In the genomic region with DNA sequence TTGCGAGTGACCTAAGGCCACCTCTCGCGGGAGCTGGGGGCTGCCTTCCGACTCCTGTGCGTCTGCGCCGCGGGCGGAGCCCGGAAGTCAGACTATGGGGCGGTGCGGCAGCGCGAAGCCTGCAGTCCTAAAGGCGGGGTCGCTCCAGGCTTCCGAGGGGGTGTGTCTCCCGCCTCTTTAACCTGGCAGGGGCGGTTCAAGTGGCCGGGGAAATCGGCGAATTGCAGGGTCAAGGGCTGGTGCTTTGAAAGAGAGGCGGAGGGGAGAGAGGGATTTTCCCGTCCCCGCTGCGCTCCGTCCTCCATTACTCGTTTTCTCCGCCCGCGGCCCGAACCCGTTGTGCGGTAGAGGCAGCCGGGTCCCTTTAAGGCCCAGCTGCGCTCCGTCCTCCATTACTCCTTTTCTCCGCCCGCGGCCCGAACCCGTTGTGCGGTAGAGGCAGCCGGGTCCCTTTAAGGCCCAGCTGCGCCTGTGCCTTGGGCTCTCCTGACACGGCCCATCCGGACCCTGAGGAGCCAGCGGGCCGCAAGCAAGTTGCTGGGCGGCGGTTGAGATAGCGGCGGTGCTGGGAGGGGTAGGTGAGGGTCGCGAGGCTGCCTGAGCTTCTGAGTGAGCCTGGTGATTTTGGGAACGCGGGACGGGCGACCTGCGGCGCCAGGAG, we compare ENCODE assay signal across 8 cellular contexts. TPM values are rescaled to one million over a fixed set of nuclear protein-coding genes. Genes with fewer than 3 reads are reported as not detected.
A peak's percentile ranks its signal among the peaks of the same experiment; 100 is the strongest.
DNase-seq lines count a peak whose midpoint lies in the region; ATAC-seq and TF ChIP-seq lines count a peak whose summit lies in the region.
"Not testable (repeated sequence)": the region's sequence is repeated elsewhere in the genome, so short reads cannot be mapped to it uniquely, and the experiment has no call there.

A gene with protein sequence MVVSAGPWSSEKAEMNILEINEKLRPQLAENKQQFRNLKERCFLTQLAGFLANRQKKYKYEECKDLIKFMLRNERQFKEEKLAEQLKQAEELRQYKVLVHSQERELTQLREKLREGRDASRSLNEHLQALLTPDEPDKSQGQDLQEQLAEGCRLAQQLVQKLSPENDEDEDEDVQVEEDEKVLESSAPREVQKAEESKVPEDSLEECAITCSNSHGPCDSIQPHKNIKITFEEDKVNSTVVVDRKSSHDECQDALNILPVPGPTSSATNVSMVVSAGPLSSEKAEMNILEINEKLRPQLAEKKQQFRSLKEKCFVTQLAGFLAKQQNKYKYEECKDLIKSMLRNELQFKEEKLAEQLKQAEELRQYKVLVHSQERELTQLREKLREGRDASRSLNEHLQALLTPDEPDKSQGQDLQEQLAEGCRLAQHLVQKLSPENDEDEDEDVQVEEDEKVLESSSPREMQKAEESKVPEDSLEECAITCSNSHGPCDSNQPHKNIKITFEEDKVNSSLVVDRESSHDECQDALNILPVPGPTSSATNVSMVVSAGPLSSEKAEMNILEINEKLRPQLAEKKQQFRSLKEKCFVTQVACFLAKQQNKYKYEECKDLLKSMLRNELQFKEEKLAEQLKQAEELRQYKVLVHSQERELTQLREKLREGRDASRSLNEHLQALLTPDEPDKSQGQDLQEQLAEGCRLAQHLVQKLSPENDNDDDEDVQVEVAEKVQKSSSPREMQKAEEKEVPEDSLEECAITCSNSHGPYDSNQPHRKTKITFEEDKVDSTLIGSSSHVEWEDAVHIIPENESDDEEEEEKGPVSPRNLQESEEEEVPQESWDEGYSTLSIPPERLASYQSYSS (N-terminal part only) (plus strand): TSS at position 83 of the 661 bp plus-strand sequence. CDS start 21,820 bp downstream, outside the sequence.

- intact Hi-C loops in psoas muscle (cut with DNase I) = not testable (repeated sequence)

- not testable (repeated sequence) for H3K4me1 ChIP-seq in right atrium auricular region, psoas muscle
- peaks cover 5 to 10% (median 7%) of the 10 kb centered on the region in 4 donors for H3K4me1 ChIP-seq in upper lobe of left lung

- H3K36me3 ChIP-seq in right atrium auricular region; psoas muscle (ENCODE audit: insufficient read depth in 1 of 2, low read depth in 1 of 2); upper lobe of left lung: not testable (repeated sequence)

- H3K27me3 ChIP-seq in right atrium auricular region; psoas muscle (ENCODE audit: insufficient read depth in 3 of 3, low read length in 2 of 3); upper lobe of left lung: not testable (repeated sequence)

- peak within 1 kb of the TSS; percentile 80 to 81 for H3K27ac ChIP-seq in right atrium auricular region
- H3K27ac ChIP-seq in psoas muscle = peak within 1 kb of the TSS; percentile 86
- H3K27ac ChIP-seq in upper lobe of left lung = peak within 1 kb of the TSS; percentile 84 to 90 (median 87)

- not testable (repeated sequence) for H3K9me3 ChIP-seq in right atrium auricular region, psoas muscle, upper lobe of left lung

- not testable (repeated sequence) for TF ChIP-seq CTCF in right atrium auricular region (IDR thresholded peaks at IDR 0.05); psoas muscle (IDR thresholded peaks at IDR 0.05); upper lobe of left lung (IDR thresholded peaks at IDR 0.05)

- DNase-seq in NCI-H2029 (lab: John Stamatoyannopoulos, UW) = peak; percentile 66
- DNase-seq in T-helper 22 cell (ENCODE audit: low read depth) = peak; percentile 55
- peak in 57 of 58 donors; percentile 9 to 89 (median 65) for DNase-seq in anterior cingulate cortex (lab: John Stamatoyannopoulos, UW)
- peak; percentile 74 for DNase-seq in right atrium auricular region (ENCODE audit: low spot score)
- DNase-seq in psoas muscle = peak; percentile 80 to 88
- DNase-seq in upper lobe of left lung = peak; percentile 86 to 95

- H3K4me3 ChIP-seq in right atrium auricular region (peak within 1 kb of the TSS; percentile 76 to 83), psoas muscle (peak within 1 kb of the TSS; percentile 92), upper lobe of left lung (peak within 1 kb of the TSS; percentile 39 to 93 (median 81))

- peak in 1 of 4 donors; percentile 25 for TF ChIP-seq POLR2A in upper lobe of left lung (IDR thresholded peaks at IDR 0.05)

- WGBS in psoas muscle, 3 donors = 0% methylated on average over 36 to 55 of the region's 61 CpGs
- 0 to 1% methylated on average over 16 to 34 of the region's 61 CpGs for WGBS in upper lobe of left lung, 2 donors

- ATAC-seq in GM18502 (IDR thresholded peaks at IDR 0.05; ENCODE audit: poor library complexity, unreplicated experiment) = peak; percentile 81
- ATAC-seq in HG02970 (IDR thresholded peaks at IDR 0.05; ENCODE audit: low FRiP score, unreplicated experiment) = peak; percentile 59
- peak; percentile 97 to 99 (median 99) for ATAC-seq in psoas muscle
- ATAC-seq in upper lobe of left lung (ENCODE audit: low FRiP score in 2 of 2) = peak; percentile 98

- TF ChIP-seq EP300 in upper lobe of left lung (IDR thresholded peaks at IDR 0.05) = not testable (repeated sequence)

RNA-seq across cellular contexts. Expression of the gene that starts here (rescaled TPM):
- total RNA-seq in right atrium auricular region (1 to 10 TPM; 3.1 to 6.5 TPM), psoas muscle (1 to 10 TPM; 1.6 to 2.7 (median 2.2) TPM), upper lobe of left lung (10 to 100 TPM; 12.2 to 77.9 (median 19.1) TPM)
- 1 to 10 TPM; 1.1 to 2.7 (median 2.0) TPM for polyA plus RNA-seq in psoas muscle

Comparison
In these comparisons a context has a peak if more than half of its experiments do, and no peak if none do; other contexts are left out.
1. Peak in every context shown above with its lines: DNase-seq, ATAC-seq, H3K4me3 ChIP-seq and H3K27ac ChIP-seq.